20 cellular contexts compared by ENCODE assay signal in genomic region chr9:77951369-77951768, GRCh38.
A peak's percentile ranks its signal among the peaks of the same experiment; 100 is the strongest.
DNase-seq lines count a peak whose midpoint lies in the region; ATAC-seq and TF ChIP-seq lines count a peak whose summit lies in the region.
"Had no signal": no experiment of that assay in that cellular context is flagged by ENCODE, and none has a peak within 500 bp of the region (broad histone marks: within the 10 kb centered on the region; RNA-seq: fewer than 3 reads in every experiment).

No MANE protein-coding gene starts in this region.

- no peak overlapping the region for H3K4me3 Mint-ChIP-seq in HFFc6
- no peak overlapping the region for H3K4me3 Mint-ChIP-seq in dendritic cell treated with granulocyte-macrophage colony-stimulating factor and Interleukin-4, amounts not matched to agents 40 ng/mL and 50 ng/mL, for 4 days
- H3K4me3 Mint-ChIP-seq in osteocyte (ENCODE audit: unreplicated experiment), result no peak overlapping the region
- H3K4me3 Mint-ChIP-seq: CD4-positive, CD25-positive, alpha-beta regulatory T cell had no signal

- H3K9me3 Mint-ChIP-seq in HFFc6 (no peaks in the 10 kb centered on the region), osteocyte (ENCODE audit: unreplicated experiment) (no peaks in the 10 kb centered on the region)
- H3K9me3 Mint-ChIP-seq in dendritic cell treated with granulocyte-macrophage colony-stimulating factor and Interleukin-4, amounts not matched to agents 40 ng/mL and 50 ng/mL, for 4 days, result no peaks in the 10 kb centered on the region
- H3K9me3 Mint-ChIP-seq: CD4-positive, CD25-positive, alpha-beta regulatory T cell had no signal

- peaks cover 1% of the 10 kb centered on the region; the same call in 1 of the 2 replicates for H3K27me3 Mint-ChIP-seq in HFFc6 (ENCODE audit: insufficient read depth)
- no peaks in the 10 kb centered on the region for H3K27me3 Mint-ChIP-seq in dendritic cell treated with granulocyte-macrophage colony-stimulating factor and Interleukin-4, amounts not matched to agents 40 ng/mL and 50 ng/mL, for 4 days
- no peaks in the 10 kb centered on the region for H3K27me3 Mint-ChIP-seq in osteocyte (ENCODE audit: unreplicated experiment)
- H3K27me3 Mint-ChIP-seq: CD4-positive, CD25-positive, alpha-beta regulatory T cell had no signal

- no peak for TF ChIP-seq EP300 in gastroesophageal sphincter (IDR thresholded peaks at IDR 0.05)

- H3K4me1 Mint-ChIP-seq in HFFc6 (ENCODE audit: low read depth) (peaks cover 49% of the 10 kb centered on the region), osteocyte (ENCODE audit: unreplicated experiment) (peaks cover 55% of the 10 kb centered on the region)
- H3K4me1 Mint-ChIP-seq in dendritic cell treated with granulocyte-macrophage colony-stimulating factor and Interleukin-4, amounts not matched to agents 40 ng/mL and 50 ng/mL, for 4 days (ENCODE audit: low read depth), result peaks cover 74% of the 10 kb centered on the region

- no peak for ATAC-seq in gastroesophageal sphincter
- ATAC-seq: Panc1 had no signal

- H3K9me3 ChIP-seq in gastroesophageal sphincter, result no peaks in the 10 kb centered on the region
- H3K9me3 ChIP-seq: BLaER1 had no signal

- TF ChIP-seq POLR2A in gastroesophageal sphincter (IDR thresholded peaks at IDR 0.05), result no peak

- peak overlapping the region; percentile 53; the same call in 1 of the 2 replicates for H3K27ac Mint-ChIP-seq in HFFc6
- H3K27ac Mint-ChIP-seq in dendritic cell treated with granulocyte-macrophage colony-stimulating factor and Interleukin-4, amounts not matched to agents 40 ng/mL and 50 ng/mL, for 4 days, result peak overlapping the region; percentile 68
- H3K27ac Mint-ChIP-seq in osteocyte (ENCODE audit: unreplicated experiment), result peak overlapping the region; percentile 34

- H3K4me3 ChIP-seq in LNCaP clone FGC (ENCODE audit: low read depth, low read length) (no peak overlapping the region), gastroesophageal sphincter (no peak overlapping the region)
- H3K4me3 ChIP-seq: BLaER1 had no signal

- WGBS in gastroesophageal sphincter (ENCODE audit: low coverage in 1 of 2), 2 donors, result 91% methylated on average over 1 of the region's 1 CpG

- H3K4me1 ChIP-seq in gastroesophageal sphincter, result peaks cover 15 to 96% (median 48%) of the 10 kb centered on the region in 3 donors

- no peaks in the 10 kb centered on the region for H3K27me3 ChIP-seq in gastroesophageal sphincter
- H3K27me3 ChIP-seq: BLaER1 had no signal

- intact Hi-C loops in dendritic cell treated with granulocyte-macrophage colony-stimulating factor and Interleukin-4, amounts not matched to agents 40 ng/mL and 50 ng/mL, for 4 days (cut with micrococcal nuclease), result no loop called here

- H3K36me3 ChIP-seq in gastroesophageal sphincter, result no peaks in the 10 kb centered on the region
- H3K36me3 ChIP-seq: BLaER1 had no signal

- peak overlapping the region in 2 of 4 donors; percentile 28 to 29 for H3K27ac ChIP-seq in gastroesophageal sphincter
- H3K27ac ChIP-seq: BLaER1, RWPE1 had no signal

- no peak for TF ChIP-seq CTCF in HFFc6 (IDR thresholded peaks at IDR 0.05)
- no peak for TF ChIP-seq CTCF in LNCaP clone FGC (IDR thresholded peaks at IDR 0.05; ENCODE audit: control insufficient read depth, extremely low read depth, insufficient read depth)
- TF ChIP-seq CTCF in osteocyte (IDR thresholded peaks at IDR 0.05), result no peak
- TF ChIP-seq CTCF in gastroesophageal sphincter (IDR thresholded peaks at IDR 0.05), result no peak

- H3K36me3 Mint-ChIP-seq in HFFc6 (ENCODE audit: low read depth) (peaks cover 4% of the 10 kb centered on the region; the same call in 1 of the 2 replicates), osteocyte (ENCODE audit: unreplicated experiment) (no peaks in the 10 kb centered on the region)
- H3K36me3 Mint-ChIP-seq in dendritic cell treated with granulocyte-macrophage colony-stimulating factor and Interleukin-4, amounts not matched to agents 40 ng/mL and 50 ng/mL, for 4 days (ENCODE audit: low read depth), result peaks cover 17% of the 10 kb centered on the region
- H3K36me3 Mint-ChIP-seq: CD4-positive, CD25-positive, alpha-beta regulatory T cell had no signal

- no peak for DNase-seq in HFFc6
- DNase-seq in LNCaP clone FGC (ENCODE audit: low read depth), result peak; percentile 54
- DNase-seq in osteocyte (ENCODE audit: extremely low spot score, unreplicated experiment), result no peak
- no peak for DNase-seq in NCI-H1048 (lab: John Stamatoyannopoulos, UW)
- DNase-seq in UCSD-AML1 (lab: John Stamatoyannopoulos, UW; ENCODE audit: unreplicated experiment), result no peak
- no peak for DNase-seq in NCI-H1436 (lab: John Stamatoyannopoulos, UW)
- DNase-seq: CD4-positive, CD25-positive, alpha-beta regulatory T cell; DMS153; H7; Kasumi-1; NCI-H1694; NCI-H2029 treated with DMSO at 0.1 percent for 48 hours; NCI-H2227 treated with DMSO at 0.1 percent for 48 hours; NCI-H526 treated with DMSO at 0.1 percent for 48 hours; SHP77 had no signal
